27 cellular contexts compared by ENCODE assay signal in the genomic region with DNA sequence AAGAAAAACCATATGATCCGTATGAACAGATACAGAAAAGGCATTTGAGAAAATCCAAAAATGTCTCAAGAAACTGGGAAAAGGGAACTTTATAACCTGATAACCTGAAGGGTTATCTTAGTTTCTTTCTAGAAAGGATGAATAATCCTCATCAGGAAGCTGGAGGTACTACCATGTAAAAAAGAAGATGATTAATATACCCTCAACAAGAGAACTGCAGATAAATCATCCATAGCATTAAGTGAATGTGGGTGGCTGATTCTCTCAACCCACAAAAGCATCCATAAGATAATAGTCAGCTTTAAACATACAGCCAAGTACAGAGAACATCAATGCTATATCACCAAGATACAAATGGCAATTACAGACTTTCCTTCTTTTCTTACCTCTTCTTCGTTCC.
"Had no signal": no experiment of that assay in that cellular context is flagged by ENCODE, and none has a peak within 500 bp of the region (broad histone marks: within the 10 kb centered on the region; RNA-seq: fewer than 3 reads in every experiment).

No MANE protein-coding gene starts in this region.

- ATAC-seq: Panc1, Right ventricle myocardium inferior, T-cell had no signal

- H3K36me3 ChIP-seq: breast epithelium had no signal

- H3K4me3 ChIP-seq: breast epithelium, coronary artery, SK-N-MC had no signal

- H3K9me3 Mint-ChIP-seq: activated CD4-positive, alpha-beta memory T cell treated with anti-CD3 and anti-CD28 coated beads for 36 hours; activated CD4-positive, alpha-beta T cell treated with anti-CD3 and anti-CD28 coated beads, Interleukin-2, amount 10 ng/mL, durations not matched to agents 7 days and 5 days; activated T-helper 2 cell treated with anti-CD3 and anti-CD28 coated beads, Interferon-gamma antibody, Interleukin-2, Interleukin-4, amounts not matched to agents 10 μg/mL and 5 μg/mL and 100 μg/mL, durations not matched to agents 14 hours and 24 hours and 36 hours; IgD-negative memory B cell; T-cell had no signal

- DNase-seq: activated CD4-positive, alpha-beta memory T cell treated with anti-CD3 and anti-CD28 coated beads for 36 hours; activated CD4-positive, alpha-beta T cell treated with anti-CD3 and anti-CD28 coated beads, Interleukin-2, amount 10 ng/mL, durations not matched to agents 7 days and 5 days; activated CD8-positive, alpha-beta memory T cell treated with anti-CD3 and anti-CD28 coated beads, Interleukin-2, amount 50 U/mL, for 4 hours; activated gamma-delta T cell treated with Interleukin-2 at 50 U/mL for 16 hours; activated naive CD4-positive, alpha-beta T cell treated with anti-CD3 and anti-CD28 coated beads, Interleukin-2, amount 50 U/mL, for 16 hours; activated T-cell treated with anti-CD3 and anti-CD28 coated beads, Interleukin-2, amount 50 U/mL, for 1 hour; central memory CD4-positive, alpha-beta T cell; KG1; NCI-H1048; NCI-H146; NCI-H187 treated with DMSO at 0.1 percent for 48 hours; NCI-H2081 treated with DMSO at 0.1 percent for 48 hours; NCI-H2171; NCI-H345; NCI-H510A; NCI-H526 treated with DMSO at 0.1 percent for 48 hours; NCI-H82; RPMI8226; T-cell; WERI-Rb-1 had no signal

- H3K4me3 Mint-ChIP-seq: activated CD4-positive, alpha-beta memory T cell treated with anti-CD3 and anti-CD28 coated beads for 36 hours; activated CD4-positive, alpha-beta T cell treated with anti-CD3 and anti-CD28 coated beads, Interleukin-2, amount 10 ng/mL, durations not matched to agents 7 days and 5 days; IgD-negative memory B cell; T-cell had no signal

- H3K27me3 Mint-ChIP-seq: activated CD4-positive, alpha-beta memory T cell treated with anti-CD3 and anti-CD28 coated beads for 36 hours; activated CD4-positive, alpha-beta T cell treated with anti-CD3 and anti-CD28 coated beads, Interleukin-2, amount 10 ng/mL, durations not matched to agents 7 days and 5 days; IgD-negative memory B cell; T-cell had no signal

- H3K27ac Mint-ChIP-seq: activated CD4-positive, alpha-beta memory T cell treated with anti-CD3 and anti-CD28 coated beads for 36 hours; activated CD4-positive, alpha-beta T cell treated with anti-CD3 and anti-CD28 coated beads, Interleukin-2, amount 10 ng/mL, durations not matched to agents 7 days and 5 days; activated T-helper 2 cell treated with anti-CD3 and anti-CD28 coated beads, Interferon-gamma antibody, Interleukin-2, Interleukin-4, amounts not matched to agents 10 μg/mL and 5 μg/mL and 100 μg/mL, durations not matched to agents 14 hours and 24 hours and 36 hours; IgD-negative memory B cell; T-cell had no signal

- H3K27me3 ChIP-seq: breast epithelium had no signal
